In genomic region chr6:16238057-16238657, GRCh38 we compare ENCODE assay signal across 8 cellular contexts. TPM values are rescaled to one million over a fixed set of nuclear protein-coding genes. Genes with fewer than 3 reads are reported as not detected.
A peak's percentile ranks its signal among the peaks of the same experiment; 100 is the strongest.
DNase-seq lines count a peak whose midpoint lies in the region; ATAC-seq and TF ChIP-seq lines count a peak whose summit lies in the region.

Gene GMPR (plus strand): TSS chr6:16238587. CDS start chr6:16238694, 107 bp downstream.

- H3K9ac ChIP-seq in SU-DHL-6 (ENCODE audit: low read length) = no peak within 1 kb of the TSS
- peak within 1 kb of the TSS; percentile 71 for H3K9ac ChIP-seq in adipocyte (ENCODE audit: low read length)

- H3K4me2 ChIP-seq in SU-DHL-6 (ENCODE audit: low read depth, low read length, poor library complexity, severe bottlenecking) = peak within 1 kb of the TSS; percentile 48

- no peaks in the 10 kb centered on the region for H3K9me2 ChIP-seq in SU-DHL-6 (replicated peaks; ENCODE audit: insufficient read depth, low read length)

- no peaks in the 10 kb centered on the region for H3K36me3 Mint-ChIP-seq in progenitor cell of endocrine pancreas (ENCODE audit: insufficient read depth)

- H3K4me3 ChIP-seq in AG09309 (ENCODE audit: control insufficient read depth, low read depth, low read length) (peak within 1 kb of the TSS; percentile 80), SU-DHL-6 (ENCODE audit: insufficient read depth, low read length, poor library complexity, severe bottlenecking) (peak within 1 kb of the TSS; percentile 29), adipocyte (ENCODE audit: low read length) (peak within 1 kb of the TSS; percentile 86), heart right ventricle (peak within 1 kb of the TSS; percentile 46 to 87 (median 76)), uterus (peak within 1 kb of the TSS; percentile 63 to 91)

- H3K4me1 ChIP-seq in adipocyte (ENCODE audit: control insufficient read depth, insufficient read depth, low read length) (peaks cover 11% of the 10 kb centered on the region), heart right ventricle (peaks cover under 1 to 65% (median 43%) of the 10 kb centered on the region in 9 donors), uterus (peaks cover 0 to 4% of the 10 kb centered on the region in 2 donors)

- TF ChIP-seq CTCF in AG09309 (IDR thresholded peaks at IDR 0.05; ENCODE audit: control insufficient read depth, insufficient read depth, low read depth, low read length, missing control alignments) = no peak
- TF ChIP-seq CTCF in SU-DHL-6 (IDR thresholded peaks at IDR 0.05; ENCODE audit: insufficient read depth, low read length, poor library complexity, severe bottlenecking) = no peak
- no peak for TF ChIP-seq CTCF in heart right ventricle (IDR thresholded peaks at IDR 0.05)
- TF ChIP-seq CTCF in progenitor cell of endocrine pancreas (IDR thresholded peaks at IDR 0.05; ENCODE audit: unreplicated experiment) = no peak
- TF ChIP-seq CTCF in uterus (IDR thresholded peaks at IDR 0.05) = no peak

- peak; percentile 66 for ATAC-seq in HG03520 (IDR thresholded peaks at IDR 0.05; ENCODE audit: unreplicated experiment)
- peak; percentile 72 to 90 (median 80) for ATAC-seq in heart right ventricle

- peak; percentile 37 to 49 for TF ChIP-seq POLR2A in uterus (IDR thresholded peaks at IDR 0.05)

- H3K36me3 ChIP-seq in SU-DHL-6 (ENCODE audit: low read length) (no peaks in the 10 kb centered on the region), adipocyte (ENCODE audit: control insufficient read depth, insufficient read depth, low read length, severe bottlenecking) (no peaks in the 10 kb centered on the region), heart right ventricle (no peaks in the 10 kb centered on the region), uterus (no peaks in the 10 kb centered on the region)

- H3K27ac Mint-ChIP-seq in progenitor cell of endocrine pancreas = no peak within 1 kb of the TSS

- peak within 1 kb of the TSS; percentile 76 for H3K4me3 Mint-ChIP-seq in progenitor cell of endocrine pancreas (ENCODE audit: low read depth)

- H3K4me1 Mint-ChIP-seq in progenitor cell of endocrine pancreas (ENCODE audit: low read depth) = peaks cover 8% of the 10 kb centered on the region

- no peaks in the 10 kb centered on the region for H3K9me3 ChIP-seq in SU-DHL-6 (ENCODE audit: insufficient read depth, low read length)
- H3K9me3 ChIP-seq in adipocyte (ENCODE audit: control insufficient read depth, low read length) = no peaks in the 10 kb centered on the region
- H3K9me3 ChIP-seq in heart right ventricle = no peaks in the 10 kb centered on the region
- no peaks in the 10 kb centered on the region for H3K9me3 ChIP-seq in uterus

- H3K9me3 Mint-ChIP-seq in progenitor cell of endocrine pancreas (ENCODE audit: low read depth) = no peaks in the 10 kb centered on the region

- intact Hi-C loops in heart right ventricle (cut with DNase I) (loop anchor here in 3 of 10 donors (2.0 to 10.0 kb wide), 5 partner anchors 39 to 89 kb away; no protein-coding TSS in a partner anchor), uterus (cut with DNase I; ENCODE audit: low total_unique reads) (loop anchor here (10.0 kb wide), 1 partner anchor 77 kb away; no protein-coding TSS in a partner anchor)

- H2AFZ ChIP-seq in SU-DHL-6 (ENCODE audit: low read depth, low read length, severe bottlenecking) = no peak within 1 kb of the TSS

- DNase-seq in AG09309 (ENCODE audit: low read depth) (no peak), GM19238 (ENCODE audit: insufficient read length, low spot score) (peak; percentile 74), adipocyte (ENCODE audit: low read depth) (peak; percentile 91), heart right ventricle (peak; percentile 81 to 86), progenitor cell of endocrine pancreas (ENCODE audit: low spot score, unreplicated experiment) (peak; percentile 41), uterus (peak; percentile 72 to 74)

- WGBS in heart right ventricle, 2 donors = 7 to 11% methylated on average over 43 to 56 of the region's 56 CpGs

- no peaks in the 10 kb centered on the region for H3K79me2 ChIP-seq in SU-DHL-6 (ENCODE audit: insufficient read depth, low read length)

- H3K27ac ChIP-seq in SU-DHL-6 (ENCODE audit: low read depth, low read length) = no peak within 1 kb of the TSS
- peak within 1 kb of the TSS; percentile 77 to 94 (median 86) for H3K27ac ChIP-seq in heart right ventricle
- peak within 1 kb of the TSS; percentile 80 to 83 for H3K27ac ChIP-seq in uterus

- H3K27me3 ChIP-seq in SU-DHL-6 (ENCODE audit: low read length) = no peaks in the 10 kb centered on the region
- no peaks in the 10 kb centered on the region for H3K27me3 ChIP-seq in adipocyte (replicated peaks; ENCODE audit: control insufficient read depth, insufficient read depth, low read length)
- H3K27me3 ChIP-seq in heart right ventricle = no peaks in the 10 kb centered on the region
- no peaks in the 10 kb centered on the region for H3K27me3 ChIP-seq in uterus

- peaks cover 52% of the 10 kb centered on the region for H3K27me3 Mint-ChIP-seq in progenitor cell of endocrine pancreas

- H3F3A ChIP-seq in SU-DHL-6 (ENCODE audit: insufficient read depth) = no peaks in the 10 kb centered on the region

- H4K20me1 ChIP-seq in SU-DHL-6 (ENCODE audit: low read depth, low read length) = no peaks in the 10 kb centered on the region

RNA-seq across cellular contexts. Expression of gene GMPR, which starts in this region (rescaled TPM):
- total RNA-seq in heart right ventricle = 100 to 1,000 TPM in 4 of 10 donors, 10 to 100 TPM in 6; 74.1 to 139 (median 96.8) TPM
- polyA plus RNA-seq in heart right ventricle = 100 to 1,000 TPM; 161 to 334 TPM
- total RNA-seq in progenitor cell of endocrine pancreas = 0.50 and 1.3 TPM in 2 replicates
- total RNA-seq in uterus = 10 to 100 TPM in 2 of 4 donors, 1 to 10 TPM in 2; 1.5 to 18.2 (median 10.6) TPM

Comparison
In these comparisons a context has a peak if more than half of its experiments do, and no peak if none do; other contexts are left out.
1. H3K4me3 ChIP-seq: peak in every context shown above with its lines; median percentile 86 in adipocyte; 80 in AG09309; 77 in uterus; 76 in heart right ventricle; 29 in SU-DHL-6.